ENCODE assay signal across 20 cellular contexts in genomic region chr1:213643360-213643759, GRCh38.
"Had no signal": no experiment of that assay in that cellular context is flagged by ENCODE, and none has a peak within 500 bp of the region (broad histone marks: within the 10 kb centered on the region; RNA-seq: fewer than 3 reads in every experiment).

No MANE protein-coding gene starts in this region.

- ATAC-seq: effector memory CD8-positive, alpha-beta T cell; foreskin keratinocyte; gastroesophageal sphincter; heart left ventricle; left cardiac atrium; left lung; left ventricle myocardium superior; lower lobe of right lung had no signal

- H3K4me1 ChIP-seq: colonic mucosa, esophagus muscularis mucosa, foreskin keratinocyte, gastroesophageal sphincter, heart left ventricle, left lung, lower lobe of right lung had no signal

- H3K27me3 Mint-ChIP-seq: dendritic cell treated with granulocyte-macrophage colony-stimulating factor and Interleukin-4, amounts not matched to agents 40 ng/mL and 50 ng/mL, for 4 days had no signal

- FAIRE-seq: endothelial cell of umbilical vein, keratinocyte had no signal

- H3K4me3 ChIP-seq: colonic mucosa, esophagus muscularis mucosa, gastroesophageal sphincter, heart left ventricle, hepatocyte, left lung, lower lobe of right lung had no signal

- H3K27me3 ChIP-seq: colonic mucosa, esophagus muscularis mucosa, foreskin keratinocyte, gastroesophageal sphincter, hepatocyte had no signal

- H3K9me3 Mint-ChIP-seq: dendritic cell treated with granulocyte-macrophage colony-stimulating factor and Interleukin-4, amounts not matched to agents 40 ng/mL and 50 ng/mL, for 4 days; effector memory CD8-positive, alpha-beta T cell had no signal

- H3K27ac Mint-ChIP-seq: dendritic cell treated with granulocyte-macrophage colony-stimulating factor and Interleukin-4, amounts not matched to agents 40 ng/mL and 50 ng/mL, for 4 days; effector memory CD8-positive, alpha-beta T cell; immature natural killer cell had no signal

- H3K4me1 Mint-ChIP-seq: immature natural killer cell had no signal

- DNase-seq: colonic mucosa; cortex of kidney; effector CD8-positive, alpha-beta T cell; effector memory CD8-positive, alpha-beta T cell; foreskin keratinocyte; heart left ventricle; hypothalamus; immature natural killer cell; left cardiac atrium; left lung; left ventricle myocardium superior; lower lobe of right lung; mesendoderm; midbrain had no signal

- H3K27ac ChIP-seq: colonic mucosa, esophagus muscularis mucosa, foreskin keratinocyte, gastroesophageal sphincter, heart left ventricle, hepatocyte, left lung, lower lobe of right lung had no signal

- H2AFZ ChIP-seq: hepatocyte had no signal

- H3K36me3 ChIP-seq: colonic mucosa, esophagus muscularis mucosa, gastroesophageal sphincter, heart left ventricle, left lung, lower lobe of right lung had no signal

- H3K9me3 ChIP-seq: colonic mucosa, esophagus muscularis mucosa, gastroesophageal sphincter, heart left ventricle, left lung, lower lobe of right lung had no signal

- H3K79me2 ChIP-seq: hepatocyte had no signal

- H3K4me3 Mint-ChIP-seq: dendritic cell treated with granulocyte-macrophage colony-stimulating factor and Interleukin-4, amounts not matched to agents 40 ng/mL and 50 ng/mL, for 4 days; effector memory CD8-positive, alpha-beta T cell; immature natural killer cell had no signal

- H3K36me3 Mint-ChIP-seq: immature natural killer cell had no signal

- H3K4me2 ChIP-seq: hepatocyte had no signal
